Comparison of ENCODE assay signal across 38 cellular contexts in genomic region chr16:2744711-2745110, GRCh38. TPM values are rescaled to one million over a fixed set of nuclear protein-coding genes. Genes with fewer than 3 reads are reported as not detected.
"Had no signal": no experiment of that assay in that cellular context is flagged by ENCODE, and none has a peak within 500 bp of the region (broad histone marks: within the 10 kb centered on the region; RNA-seq: fewer than 3 reads in every experiment).

No MANE protein-coding gene starts in this region.

- H3K27me3 ChIP-seq: adrenal gland, body of pancreas, breast epithelium, MG63, Peyer's patch had no signal

- DNase-seq: activated CD4-positive, alpha-beta memory T cell treated with anti-CD3 and anti-CD28 coated beads, Interleukin-2, amount 10 ng/mL, durations not matched to agents 7 days and 5 days; activated CD4-positive, alpha-beta T cell treated with anti-CD3 and anti-CD28 coated beads for 1 hour; activated CD4-positive, alpha-beta T cell treated with anti-CD3 and anti-CD28 coated beads for 48 hours; activated CD4-positive, CD25-positive, alpha-beta regulatory T cell; activated CD8-positive, alpha-beta memory T cell treated with anti-CD3 and anti-CD28 coated beads for 24 hours; activated CD8-positive, alpha-beta memory T cell treated with anti-CD3 and anti-CD28 coated beads, Interleukin-2, amount 10 ng/mL, durations not matched to agents 7 days and 5 days; activated gamma-delta T cell; activated naive CD4-positive, alpha-beta T cell treated with anti-CD3 and anti-CD28 coated beads for 36 hours; activated T-cell treated with anti-CD3 and anti-CD28 coated beads, Interleukin-2, amount 50 U/mL, for 1 hour; activated T-cell treated with anti-CD3 and anti-CD28 coated beads, Interleukin-2, amount 50 U/mL, for 72 hours; adrenal gland; body of pancreas; Kasumi-1; KG1; MG63; MV-4-11; NCI-H1092; NCI-H1436 treated with DMSO at 0.1 percent for 48 hours; NCI-H1694 treated with DMSO at 0.1 percent for 48 hours; NCI-H2029; NCI-H345; NCI-H524 treated with DMSO at 0.1 percent for 48 hours; PC-3; Peyer's patch; RPMI8226; SIG-M5; SW 1271; T-helper 1 cell; T-helper 2 cell; T1000; WERI-Rb-1 had no signal

- H3K27ac ChIP-seq: adrenal gland, body of pancreas, breast epithelium, Peyer's patch, WERI-Rb-1 had no signal

- H3K4me3 ChIP-seq: adrenal gland, body of pancreas, breast epithelium, MG63, Peyer's patch had no signal

- H3K9me3 Mint-ChIP-seq: activated CD4-positive, alpha-beta memory T cell treated with anti-CD3 and anti-CD28 coated beads, Interleukin-2, amount 10 ng/mL, durations not matched to agents 7 days and 5 days; activated naive CD4-positive, alpha-beta T cell treated with anti-CD3 and anti-CD28 coated beads for 36 hours; activated naive CD4-positive, alpha-beta T cell treated with anti-CD3 and anti-CD28 coated beads, Interleukin-2, amount 50 U/mL, for 72 hours; activated T-cell treated with anti-CD3 and anti-CD28 coated beads, Interleukin-2, amount 50 U/mL, for 72 hours; activated T-helper 2 cell treated with anti-CD3 and anti-CD28 coated beads, Interferon-gamma antibody, Interleukin-2, Interleukin-4, amounts not matched to agents 10 μg/mL and 5 μg/mL and 100 μg/mL, durations not matched to agents 14 hours and 24 hours and 36 hours had no signal

- H3K27me3 Mint-ChIP-seq: activated CD4-positive, alpha-beta memory T cell treated with anti-CD3 and anti-CD28 coated beads, Interleukin-2, amount 10 ng/mL, durations not matched to agents 7 days and 5 days; activated CD8-positive, alpha-beta memory T cell treated with anti-CD3 and anti-CD28 coated beads, Interleukin-2, amount 10 ng/mL, durations not matched to agents 7 days and 5 days had no signal

- H3K36me3 ChIP-seq: adrenal gland, breast epithelium, MG63, Peyer's patch had no signal

- H3K9me3 ChIP-seq: adrenal gland, body of pancreas, breast epithelium, MG63, Peyer's patch had no signal

- H3K4me3 Mint-ChIP-seq: activated CD4-positive, alpha-beta memory T cell treated with anti-CD3 and anti-CD28 coated beads, Interleukin-2, amount 10 ng/mL, durations not matched to agents 7 days and 5 days; activated CD8-positive, alpha-beta memory T cell treated with anti-CD3 and anti-CD28 coated beads, Interleukin-2, amount 10 ng/mL, durations not matched to agents 7 days and 5 days; activated naive CD4-positive, alpha-beta T cell treated with anti-CD3 and anti-CD28 coated beads for 36 hours; activated T-cell treated with anti-CD3 and anti-CD28 coated beads, Interleukin-2, amount 50 U/mL, for 72 hours had no signal

- H3K27ac Mint-ChIP-seq: activated CD4-positive, alpha-beta memory T cell treated with anti-CD3 and anti-CD28 coated beads, Interleukin-2, amount 10 ng/mL, durations not matched to agents 7 days and 5 days; activated CD8-positive, alpha-beta memory T cell treated with anti-CD3 and anti-CD28 coated beads, Interleukin-2, amount 10 ng/mL, durations not matched to agents 7 days and 5 days; activated naive CD4-positive, alpha-beta T cell treated with anti-CD3 and anti-CD28 coated beads for 36 hours; activated naive CD4-positive, alpha-beta T cell treated with anti-CD3 and anti-CD28 coated beads, Interleukin-2, amount 50 U/mL, for 72 hours; activated T-cell treated with anti-CD3 and anti-CD28 coated beads, Interleukin-2, amount 50 U/mL, for 72 hours; activated T-helper 2 cell treated with anti-CD3 and anti-CD28 coated beads, Interferon-gamma antibody, Interleukin-2, Interleukin-4, amounts not matched to agents 10 μg/mL and 5 μg/mL and 100 μg/mL, durations not matched to agents 14 hours and 24 hours and 36 hours had no signal

- H3K4me1 ChIP-seq: adrenal gland, breast epithelium, Peyer's patch had no signal

- ATAC-seq: activated CD8-positive, alpha-beta memory T cell treated with anti-CD3 and anti-CD28 coated beads, Interleukin-2, amount 10 ng/mL, durations not matched to agents 7 days and 5 days; activated naive CD4-positive, alpha-beta T cell treated with anti-CD3 and anti-CD28 coated beads, Interleukin-2, amount 50 U/mL, for 72 hours; activated T-cell treated with anti-CD3 and anti-CD28 coated beads, Interleukin-2, amount 50 U/mL, for 72 hours; body of pancreas; PC-3; SK-N-SH treated with all-trans-retinoic acid at 6 μM for 48 hours had no signal

RNA-seq across cellular contexts. Expression of gene PRSS33, which starts 42.6 kb away (rescaled TPM):
- total RNA-seq: activated CD4-positive, alpha-beta memory T cell treated with anti-CD3 and anti-CD28 coated beads, Interleukin-2, amount 10 ng/mL, durations not matched to agents 7 days and 5 days; activated CD8-positive, alpha-beta memory T cell treated with anti-CD3 and anti-CD28 coated beads, Interleukin-2, amount 10 ng/mL, durations not matched to agents 7 days and 5 days; activated naive CD4-positive, alpha-beta T cell treated with anti-CD3 and anti-CD28 coated beads, Interleukin-2, amount 50 U/mL, for 72 hours; activated T-helper 2 cell treated with anti-CD3 and anti-CD28 coated beads, Interferon-gamma antibody, Interleukin-2, Interleukin-4, amounts not matched to agents 10 μg/mL and 5 μg/mL and 100 μg/mL, durations not matched to agents 14 hours and 24 hours and 36 hours; adrenal gland; astrocyte; body of pancreas; breast epithelium; NCI-H460; Peyer's patch had no signal
- polyA plus RNA-seq: adrenal gland had no signal

RNA-seq across cellular contexts. Expression of gene PRSS41, which starts 53.6 kb away (rescaled TPM):
- total RNA-seq: activated CD4-positive, alpha-beta memory T cell treated with anti-CD3 and anti-CD28 coated beads, Interleukin-2, amount 10 ng/mL, durations not matched to agents 7 days and 5 days; activated CD8-positive, alpha-beta memory T cell treated with anti-CD3 and anti-CD28 coated beads, Interleukin-2, amount 10 ng/mL, durations not matched to agents 7 days and 5 days; activated naive CD4-positive, alpha-beta T cell treated with anti-CD3 and anti-CD28 coated beads for 36 hours; activated naive CD4-positive, alpha-beta T cell treated with anti-CD3 and anti-CD28 coated beads, Interleukin-2, amount 50 U/mL, for 72 hours; activated T-helper 2 cell treated with anti-CD3 and anti-CD28 coated beads, Interferon-gamma antibody, Interleukin-2, Interleukin-4, amounts not matched to agents 10 μg/mL and 5 μg/mL and 100 μg/mL, durations not matched to agents 14 hours and 24 hours and 36 hours; adrenal gland; astrocyte; body of pancreas; breast epithelium; NCI-H460; PC-3; Peyer's patch; SK-MEL-5 had no signal
- polyA plus RNA-seq: adrenal gland had no signal
